ENCODE assay signal across 8 cellular contexts in genomic region chr16:23509763-23510153, GRCh38. TPM values are rescaled to one million over a fixed set of nuclear protein-coding genes. Genes with fewer than 3 reads are reported as not detected.
A peak's percentile ranks its signal among the peaks of the same experiment; 100 is the strongest.
DNase-seq lines count a peak whose midpoint lies in the region; ATAC-seq and TF ChIP-seq lines count a peak whose summit lies in the region.

No MANE protein-coding gene starts in this region.

- POLR2A ChIA-PET in activated CD8-positive, alpha-beta T cell treated with anti-CD3 and anti-CD28 coated beads, Interleukin-2, amount 10 ng/mL, durations not matched to agents 7 days and 5 days (lab: Charles Lee) = interaction anchor here (1.2 to 1.4 kb wide), 3 partner anchors 13 to 116 kb away, joined by 3 read pairs; partner anchors contain the start of genes EARS2 and UBFD1

- TF ChIP-seq RAD21 in neural cell (conservative IDR thresholded peaks at IDR 0.05) = no peak

- H3K4me2 ChIP-seq in fibroblast of lung (ENCODE audit: extremely low read depth, insufficient read depth, low read length) = peak overlapping the region; percentile 79
- H3K4me2 ChIP-seq in neural cell (ENCODE audit: low read length) = peak overlapping the region; percentile 92

- H3K27me3 ChIP-seq in fibroblast of lung (ENCODE audit: control insufficient read depth, insufficient read depth, low read length) = no peaks in the 10 kb centered on the region
- H3K27me3 ChIP-seq in neural cell (ENCODE audit: insufficient read depth, low read depth, low read length) = no peaks in the 10 kb centered on the region

- DNase-seq in activated T-cell treated with anti-CD3 and anti-CD28 coated beads, Interleukin-2, amount 50 U/mL, for 24 hours = peak; percentile 64
- DNase-seq in activated T-cell treated with anti-CD3 and anti-CD28 coated beads for 4 hours (no peak), LNCaP clone FGC (ENCODE audit: low read depth) (no peak), fibroblast of lung (ENCODE audit: low read depth in 2 of 2) (peak; percentile 33 to 38), occipital lobe (lab: John Stamatoyannopoulos, UW) (no peak)
- DNase-seq in activated CD8-positive, alpha-beta T cell treated with anti-CD3 and anti-CD28 coated beads, Interleukin-2, amount 10 ng/mL, durations not matched to agents 7 days and 5 days = peak; percentile 62

- peaks cover 4% of the 10 kb centered on the region for H4K20me1 ChIP-seq in fibroblast of lung (ENCODE audit: control insufficient read depth, extremely low read depth, insufficient read depth, low read length)
- H4K20me1 ChIP-seq in neural cell (ENCODE audit: insufficient read depth) = no peaks in the 10 kb centered on the region

- H3K79me2 ChIP-seq in fibroblast of lung (ENCODE audit: control insufficient read depth, insufficient read depth, low read length) (peaks cover 18% of the 10 kb centered on the region), neural cell (replicated peaks; ENCODE audit: insufficient read depth, low read length) (peaks cover 32% of the 10 kb centered on the region)

- H2AFZ ChIP-seq in fibroblast of lung (ENCODE audit: low read length) (no peak overlapping the region), neural cell (ENCODE audit: low read depth, low read length) (peak overlapping the region; percentile 8)

- H3K9me3 Mint-ChIP-seq in activated T-cell treated with anti-CD3 and anti-CD28 coated beads, Interleukin-2, amount 50 U/mL, for 24 hours = no peaks in the 10 kb centered on the region
- H3K9me3 Mint-ChIP-seq in activated CD8-positive, alpha-beta T cell treated with anti-CD3 and anti-CD28 coated beads, Interleukin-2, amount 10 ng/mL, durations not matched to agents 7 days and 5 days (ENCODE audit: insufficient read depth) = no peaks in the 10 kb centered on the region

- no peaks in the 10 kb centered on the region for H3K9me2 ChIP-seq in neural cell (ENCODE audit: insufficient read depth, low read length)

- peaks cover 7% of the 10 kb centered on the region for H3K4me1 ChIP-seq in fibroblast of lung (ENCODE audit: control insufficient read depth, extremely low read depth, insufficient read depth, low read length)

- peak; percentile 56 for ATAC-seq in activated CD8-positive, alpha-beta T cell treated with anti-CD3 and anti-CD28 coated beads, Interleukin-2, amount 10 ng/mL, durations not matched to agents 7 days and 5 days
- no peak for ATAC-seq in HG02981 (IDR thresholded peaks at IDR 0.05; ENCODE audit: unreplicated experiment)

- TF ChIP-seq EP300 in neural cell (conservative IDR thresholded peaks at IDR 0.05; ENCODE audit: poor library complexity, severe bottlenecking) = no peak

- H3K9me3 ChIP-seq in fibroblast of lung (ENCODE audit: control insufficient read depth, insufficient read depth, low read depth, low read length) = no peaks in the 10 kb centered on the region
- H3K9me3 ChIP-seq in neural cell (ENCODE audit: low read length) = no peaks in the 10 kb centered on the region

- H3K4me3 ChIP-seq in LNCaP clone FGC (ENCODE audit: low read depth, low read length) = peak overlapping the region; percentile 64
- H3K4me3 ChIP-seq in fibroblast of lung (replicated peaks in 1 of 4; ENCODE audit: control extremely low read depth in 1 of 4, insufficient read depth in 1 of 4, low read depth in 3 of 4, low read length in 4 of 4) = peak overlapping the region; percentile 51 to 79 (median 66)
- peak overlapping the region; percentile 79 for H3K4me3 ChIP-seq in neural cell (ENCODE audit: low read length)

- peaks cover 53% of the 10 kb centered on the region for H3K4me1 Mint-ChIP-seq in activated T-cell treated with anti-CD3 and anti-CD28 coated beads, Interleukin-2, amount 50 U/mL, for 24 hours (ENCODE audit: low read depth)
- peaks cover 71% of the 10 kb centered on the region for H3K4me1 Mint-ChIP-seq in activated CD8-positive, alpha-beta T cell treated with anti-CD3 and anti-CD28 coated beads, Interleukin-2, amount 10 ng/mL, durations not matched to agents 7 days and 5 days (ENCODE audit: low read depth)

- H3K36me3 ChIP-seq in fibroblast of lung (ENCODE audit: control insufficient read depth, insufficient read depth, low read length) (no peaks in the 10 kb centered on the region), neural cell (ENCODE audit: insufficient read depth, low read length) (no peaks in the 10 kb centered on the region)

- CTCF ChIA-PET in activated CD8-positive, alpha-beta T cell treated with anti-CD3 and anti-CD28 coated beads, Interleukin-2, amount 10 ng/mL, durations not matched to agents 7 days and 5 days (lab: Charles Lee) = interaction anchor here (0.7 to 1.1 kb wide), 4 partner anchors 9 to 76 kb away, joined by 3 to 4 read pairs (median 3); no protein-coding TSS in a partner anchor

- H3F3A ChIP-seq in neural cell (ENCODE audit: insufficient read depth, low read length, poor library complexity, severe bottlenecking) = peaks cover 3% of the 10 kb centered on the region

- H3K27ac Mint-ChIP-seq in activated T-cell treated with anti-CD3 and anti-CD28 coated beads, Interleukin-2, amount 50 U/mL, for 24 hours = peak overlapping the region; percentile 86
- peak overlapping the region; percentile 91 for H3K27ac Mint-ChIP-seq in activated CD8-positive, alpha-beta T cell treated with anti-CD3 and anti-CD28 coated beads, Interleukin-2, amount 10 ng/mL, durations not matched to agents 7 days and 5 days

- H3K9ac ChIP-seq in fibroblast of lung (ENCODE audit: insufficient read depth, low read length) = peak overlapping the region; percentile 87
- peak overlapping the region; percentile 75 for H3K9ac ChIP-seq in neural cell (ENCODE audit: low read length)

- peaks cover 52% of the 10 kb centered on the region for H3K36me3 Mint-ChIP-seq in activated T-cell treated with anti-CD3 and anti-CD28 coated beads, Interleukin-2, amount 50 U/mL, for 24 hours (ENCODE audit: low read depth)
- H3K36me3 Mint-ChIP-seq in activated CD8-positive, alpha-beta T cell treated with anti-CD3 and anti-CD28 coated beads, Interleukin-2, amount 10 ng/mL, durations not matched to agents 7 days and 5 days (ENCODE audit: low read depth) = peaks cover 37% of the 10 kb centered on the region

- H3K27me3 Mint-ChIP-seq in activated T-cell treated with anti-CD3 and anti-CD28 coated beads, Interleukin-2, amount 50 U/mL, for 24 hours = no peaks in the 10 kb centered on the region
- no peaks in the 10 kb centered on the region for H3K27me3 Mint-ChIP-seq in activated CD8-positive, alpha-beta T cell treated with anti-CD3 and anti-CD28 coated beads, Interleukin-2, amount 10 ng/mL, durations not matched to agents 7 days and 5 days (ENCODE audit: low read depth)

- TF ChIP-seq CTCF in LNCaP clone FGC (IDR thresholded peaks at IDR 0.05; ENCODE audit: control insufficient read depth, extremely low read depth, insufficient read depth) (no peak), fibroblast of lung (conservative IDR thresholded peaks at IDR 0.05 in 1 of 2, IDR thresholded peaks at IDR 0.05 in 1 of 2; ENCODE audit: low read depth in 1 of 2, low read length in 2 of 2) (no peak), neural cell (IDR thresholded peaks at IDR 0.05; ENCODE audit: poor library complexity, severe bottlenecking) (no peak)

- H3K4me3 Mint-ChIP-seq in activated T-cell treated with anti-CD3 and anti-CD28 coated beads, Interleukin-2, amount 50 U/mL, for 24 hours = peak overlapping the region; percentile 81
- peak overlapping the region; percentile 93 for H3K4me3 Mint-ChIP-seq in activated CD8-positive, alpha-beta T cell treated with anti-CD3 and anti-CD28 coated beads, Interleukin-2, amount 10 ng/mL, durations not matched to agents 7 days and 5 days

- H3K27ac ChIP-seq in fibroblast of lung (ENCODE audit: insufficient read depth, low read length) = peak overlapping the region; percentile 48
- H3K27ac ChIP-seq in neural cell (ENCODE audit: low read length) = peak overlapping the region; percentile 50

TF ChIP-seq in neural cell, 6 proteins besides CTCF, POLR2A, EP300 and RAD21 (continues in another document):
- peak; percentile 15 for TF ChIP-seq TAF1 (IDR thresholded peaks at IDR 0.05; ENCODE audit: low read depth)

RNA-seq across cellular contexts. Expression of gene GGA2, which starts 0.5 kb away (rescaled TPM):
- total RNA-seq in activated CD8-positive, alpha-beta T cell treated with anti-CD3 and anti-CD28 coated beads, Interleukin-2, amount 10 ng/mL, durations not matched to agents 7 days and 5 days = 100 to 1,000 TPM; 111 to 118 TPM
- 19.5 and 22.9 TPM in 2 replicates for total RNA-seq in fibroblast of lung
- polyA plus RNA-seq in fibroblast of lung = 29.6 and 34.7 TPM in 2 replicates
- polyA plus RNA-seq in fibroblast of lung (2012) = 21.7 and 22.0 TPM in 2 replicates
- polyA minus RNA-seq in fibroblast of lung (ENCODE audit: low replicate concordance) = 18.3 and 44.2 TPM in 2 replicates
- 36.8 and 50.9 TPM in 2 replicates for polyA plus RNA-seq in neural cell
- 43.4 and 44.3 TPM in 2 replicates for polyA minus RNA-seq in neural cell
- total RNA-seq in occipital lobe = 27.8 TPM

RNA-seq across cellular contexts. Expression of gene EARS2, which starts 47.4 kb away (rescaled TPM):
- 10 to 100 TPM; 16.3 to 16.4 TPM for total RNA-seq in activated CD8-positive, alpha-beta T cell treated with anti-CD3 and anti-CD28 coated beads, Interleukin-2, amount 10 ng/mL, durations not matched to agents 7 days and 5 days
- total RNA-seq in fibroblast of lung (28.2 and 40.3 TPM in 2 replicates), occipital lobe (29.3 TPM)
- polyA plus RNA-seq in fibroblast of lung (27.3 and 31.7 TPM in 2 replicates), neural cell (22.2 and 45.7 TPM in 2 replicates)
- 21.7 and 23.4 TPM in 2 replicates for polyA plus RNA-seq in fibroblast of lung (2012)
- polyA minus RNA-seq in fibroblast of lung (ENCODE audit: low replicate concordance) (47.8 and 89.8 TPM in 2 replicates), neural cell (39.9 and 47.2 TPM in 2 replicates)

RNA-seq across cellular contexts. Expression of gene UBFD1, which starts 47.8 kb away (rescaled TPM):
- 10 to 100 TPM; 40.2 to 46.3 TPM for total RNA-seq in activated CD8-positive, alpha-beta T cell treated with anti-CD3 and anti-CD28 coated beads, Interleukin-2, amount 10 ng/mL, durations not matched to agents 7 days and 5 days
- total RNA-seq in fibroblast of lung (68.8 and 101 TPM in 2 replicates), occipital lobe (62.2 TPM)
- polyA plus RNA-seq in fibroblast of lung (59.6 and 66.6 TPM in 2 replicates), neural cell (94.3 and 109 TPM in 2 replicates)
- 38.4 and 43.3 TPM in 2 replicates for polyA plus RNA-seq in fibroblast of lung (2012)
- polyA minus RNA-seq in fibroblast of lung (ENCODE audit: low replicate concordance) (53.4 and 64.7 TPM in 2 replicates), neural cell (140 and 144 TPM in 2 replicates)

RNA-seq across cellular contexts. Expression of gene COG7, which starts 56.8 kb away (rescaled TPM):
- total RNA-seq in activated CD8-positive, alpha-beta T cell treated with anti-CD3 and anti-CD28 coated beads, Interleukin-2, amount 10 ng/mL, durations not matched to agents 7 days and 5 days = 10 to 100 TPM; 20.0 to 21.5 TPM
- total RNA-seq in fibroblast of lung = 10.8 and 17.5 TPM in 2 replicates
- 20.6 and 20.9 TPM in 2 replicates for polyA plus RNA-seq in fibroblast of lung
- 13.1 and 14.8 TPM in 2 replicates for polyA plus RNA-seq in fibroblast of lung (2012)
- polyA minus RNA-seq in fibroblast of lung (ENCODE audit: low replicate concordance) = 21.5 and 41.7 TPM in 2 replicates
- 16.1 and 16.2 TPM in 2 replicates for polyA plus RNA-seq in neural cell
- polyA minus RNA-seq in neural cell = 20.1 and 23.9 TPM in 2 replicates
- total RNA-seq in occipital lobe = 16.7 TPM

Comparison
In these comparisons a context has a peak if more than half of its experiments do, and no peak if none do; other contexts are left out.
1. DNase-seq: peak in activated T-cell treated with anti-CD3 and anti-CD28 coated beads, Interleukin-2, amount 50 U/mL, for 24 hours (single experiment), activated CD8-positive, alpha-beta T cell treated with anti-CD3 and anti-CD28 coated beads, Interleukin-2, amount 10 ng/mL, durations not matched to agents 7 days and 5 days (single experiment) and fibroblast of lung (2 of 2); none in activated T-cell treated with anti-CD3 and anti-CD28 coated beads for 4 hours (single experiment), LNCaP clone FGC (single experiment) and occipital lobe (single experiment).
2. Peak in every context shown above with its lines, with median percentiles within 50 percentile points of each other: H3K4me3 ChIP-seq.